28 cellular contexts compared by ENCODE assay signal in the genomic region with DNA sequence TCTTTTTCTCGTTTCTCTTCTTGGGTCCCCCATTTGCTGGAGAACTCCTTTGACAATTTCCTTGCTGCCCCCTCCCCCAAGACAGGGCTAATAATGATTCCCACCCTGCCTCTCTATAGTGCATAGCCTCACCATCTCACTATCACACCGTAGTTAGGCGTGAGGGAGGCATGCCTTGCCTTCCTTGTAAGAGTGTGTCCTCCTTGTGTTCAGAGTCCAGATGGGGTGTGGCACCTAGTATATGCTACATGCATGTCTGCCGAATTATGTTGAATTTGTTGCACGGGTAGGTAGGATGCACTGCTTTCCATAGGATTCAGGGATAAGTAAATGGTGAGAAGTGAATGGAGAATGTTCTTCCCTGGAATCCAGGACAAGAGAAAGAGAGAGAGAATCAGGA.
"Had no signal": no experiment of that assay in that cellular context is flagged by ENCODE, and none has a peak within 500 bp of the region (broad histone marks: within the 10 kb centered on the region; RNA-seq: fewer than 3 reads in every experiment).

No MANE protein-coding gene starts in this region.

- ATAC-seq: activated CD8-positive, alpha-beta memory T cell treated with anti-CD3 and anti-CD28 coated beads, Interleukin-2, amount 10 ng/mL, durations not matched to agents 7 days and 5 days; activated CD8-positive, alpha-beta T cell treated with anti-CD3 and anti-CD28 coated beads, Interleukin-2, amount 10 ng/mL, durations not matched to agents 7 days and 5 days; activated naive CD8-positive, alpha-beta T cell treated with anti-CD3 and anti-CD28 coated beads, Interleukin-2, amount 50 U/mL, for 24 hours had no signal

- H3K9me3 ChIP-seq: ascending aorta had no signal

- H3K4me3 ChIP-seq: ascending aorta, cardiac muscle cell had no signal

- H3K27me3 ChIP-seq: ascending aorta, cardiac muscle cell had no signal

- H3K4me1 ChIP-seq: ascending aorta had no signal

- DNase-seq: activated B cell treated with CpG ODN at 0.5 μM for 24 hours; activated CD4-positive, alpha-beta memory T cell treated with anti-CD3 and anti-CD28 coated beads, Interleukin-2, amount 10 ng/mL, durations not matched to agents 7 days and 5 days; activated CD4-positive, alpha-beta T cell treated with anti-CD3 and anti-CD28 coated beads for 48 hours; activated CD4-positive, alpha-beta T cell treated with anti-CD3 and anti-CD28 coated beads, Interleukin-2, amount 10 ng/mL, durations not matched to agents 7 days and 5 days; activated CD4-positive, alpha-beta T cell treated with anti-CD3 and anti-CD28 coated beads, Interleukin-2, amount 50 U/mL, for 48 hours; activated CD4-positive, CD25-positive, alpha-beta regulatory T cell treated with anti-CD3 and anti-CD28 coated beads, Interleukin-2, amount 50 U/mL, for 72 hours; activated CD8-positive, alpha-beta memory T cell treated with anti-CD3 and anti-CD28 coated beads for 24 hours; activated CD8-positive, alpha-beta memory T cell treated with anti-CD3 and anti-CD28 coated beads, Interleukin-2, amount 10 ng/mL, durations not matched to agents 7 days and 5 days; activated CD8-positive, alpha-beta memory T cell treated with anti-CD3 and anti-CD28 coated beads, Interleukin-2, amount 50 U/mL, for 48 hours; activated CD8-positive, alpha-beta T cell treated with anti-CD3 and anti-CD28 coated beads, Interleukin-2, amount 10 ng/mL, durations not matched to agents 7 days and 5 days; activated effector memory CD4-positive, alpha-beta T cell treated with Interleukin-2 at 50 U/mL for 16 hours; activated gamma-delta T cell; activated naive CD4-positive, alpha-beta T cell treated with anti-CD3 and anti-CD28 coated beads, Interleukin-2, amount 10 ng/mL, durations not matched to agents 7 days and 5 days; activated naive CD4-positive, alpha-beta T cell treated with Interleukin-2 at 50 U/mL for 16 hours; activated naive CD8-positive, alpha-beta T cell treated with anti-CD3 and anti-CD28 coated beads, Interleukin-2, amount 10 ng/mL, durations not matched to agents 7 days and 5 days; activated naive CD8-positive, alpha-beta T cell treated with anti-CD3 and anti-CD28 coated beads, Interleukin-2, amount 50 U/mL, for 24 hours; activated T-cell treated with anti-CD3 and anti-CD28 coated beads, Interleukin-2, amount 50 U/mL, for 24 hours; activated T-cell treated with anti-CD3 and anti-CD28 coated beads, Interleukin-2, amount 50 U/mL, for 48 hours; amygdala; anterior cingulate cortex; central memory CD4-positive, alpha-beta T cell; T-helper 1 cell; T-helper 2 cell; T-helper 9 cell had no signal

- H3K36me3 ChIP-seq: ascending aorta, cardiac muscle cell had no signal

- H3K27ac ChIP-seq: ascending aorta, cardiac muscle cell, VCaP had no signal

- FAIRE-seq: TTC549 had no signal
